ENCODE assay signal across 8 cellular contexts in the genomic region with DNA sequence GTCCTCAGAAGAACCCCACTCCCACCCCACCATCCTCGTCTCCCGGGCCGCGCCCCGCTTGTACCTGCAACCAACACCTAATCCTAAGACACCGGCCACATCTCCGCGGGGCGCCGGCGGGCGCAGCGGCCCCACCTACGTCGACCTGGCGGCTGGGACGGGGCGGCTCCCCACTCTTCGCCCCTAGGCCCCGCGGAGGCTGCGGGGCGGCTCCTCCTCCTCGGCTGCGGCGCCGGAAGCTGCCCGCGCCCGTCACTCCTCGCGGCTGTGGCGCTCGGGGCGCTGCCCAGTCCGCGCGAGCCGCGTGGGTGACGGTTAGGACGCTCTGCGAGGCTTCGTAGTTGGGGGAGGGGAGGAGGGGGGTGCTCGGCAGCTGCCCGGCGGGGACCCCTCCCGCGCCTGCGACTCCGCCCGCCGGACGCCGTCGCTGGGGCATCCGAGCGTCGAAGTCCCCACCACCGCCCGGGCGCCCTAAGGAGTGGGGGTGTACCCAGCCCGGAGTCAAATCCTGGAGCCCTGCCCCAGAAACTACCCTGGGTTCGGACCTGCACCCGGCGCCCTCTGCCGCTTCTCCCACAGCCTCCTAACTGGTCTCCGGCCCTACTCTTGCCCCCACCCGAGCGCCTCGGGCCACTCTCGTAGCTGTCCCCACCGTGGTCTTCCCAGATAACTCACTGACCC. TPM values are rescaled to one million over a fixed set of nuclear protein-coding genes. Genes with fewer than 3 reads are reported as not detected.
DNase-seq lines count a peak whose midpoint lies in the region; ATAC-seq, FAIRE-seq and TF ChIP-seq lines count a peak whose summit lies in the region.

A gene (minus strand): TSS at position 241 of the 681 bp plus-strand sequence. CDS start 17,934 bp downstream, outside the sequence.

- H3K27ac ChIP-seq in foreskin keratinocyte, result no peak within 1 kb of the TSS
- H3K27ac ChIP-seq in sigmoid colon, result peak within 1 kb of the TSS in 3 of 4 donors; percentile 4 to 47 (median 24)
- H3K27ac ChIP-seq in A673 (ENCODE audit: low read depth, low read length, poor library complexity, severe bottlenecking), result no peak within 1 kb of the TSS

- 5 to 8% methylated on average over 73 of the region's 73 CpGs for WGBS in sigmoid colon, 2 donors

- FAIRE-seq in D721Med (lab: Jason Lieb, UNC), result no peak

- no peak for TF ChIP-seq POLR2A in sigmoid colon (IDR thresholded peaks at IDR 0.05)

- H3K36me3 ChIP-seq in sigmoid colon (no peaks in the 10 kb centered on the region), A673 (ENCODE audit: insufficient read depth, low read length, poor library complexity, severe bottlenecking) (no peaks in the 10 kb centered on the region)

- DNase-seq in EL, result peak; percentile 20
- no peak for DNase-seq in WTC11 (ENCODE audit: low spot score)
- no peak for DNase-seq in foreskin keratinocyte
- DNase-seq in sigmoid colon, result no peak
- no peak for DNase-seq in D721Med (ENCODE audit: insufficient read length, low spot score)
- DNase-seq in SHP77 treated with DMSO at 0.1 percent for 48 hours (lab: John Stamatoyannopoulos, UW), result no peak
- no peak for DNase-seq in A673 (ENCODE audit: low spot score)
- DNase-seq in superior temporal gyrus (ENCODE audit: extremely low spot score), result no peak

- H3K27me3 ChIP-seq in foreskin keratinocyte (peaks cover 13% of the 10 kb centered on the region), sigmoid colon (peaks cover 0 to 3% (median 0%) of the 10 kb centered on the region in 3 donors), A673 (replicated peaks; ENCODE audit: insufficient read depth, low read depth, low read length, poor library complexity) (no peaks in the 10 kb centered on the region)

- ATAC-seq in WTC11 (no peak), foreskin keratinocyte (peak; percentile 82)

- intact Hi-C loops in sigmoid colon (cut with DNase I) (loop anchor here (2.0 to 10.0 kb wide), 2 partner anchors 116 to 240 kb away; a partner anchor contains a TSS), A673 (cut with micrococcal nuclease; ENCODE audit: unreplicated experiment) (no loop called here)

- H3K4me3 Mint-ChIP-seq in WTC11, result peak within 1 kb of the TSS; percentile 50

- H3K4me1 ChIP-seq in foreskin keratinocyte (no peaks in the 10 kb centered on the region), sigmoid colon (peaks cover 0 to 17% (median 14%) of the 10 kb centered on the region in 4 donors), A673 (ENCODE audit: insufficient read depth, low read length, poor library complexity, severe bottlenecking) (no peaks in the 10 kb centered on the region)

- no peaks in the 10 kb centered on the region for H3K9me3 ChIP-seq in sigmoid colon
- no peaks in the 10 kb centered on the region for H3K9me3 ChIP-seq in A673 (ENCODE audit: low read depth, low read length, poor library complexity, severe bottlenecking)

- no peak for TF ChIP-seq CTCF in WTC11 (IDR thresholded peaks at IDR 0.05)
- TF ChIP-seq CTCF in foreskin keratinocyte (conservative IDR thresholded peaks at IDR 0.05), result no peak
- TF ChIP-seq CTCF in sigmoid colon (IDR thresholded peaks at IDR 0.05), result no peak
- no peak for TF ChIP-seq CTCF in D721Med (IDR thresholded peaks at IDR 0.05; ENCODE audit: insufficient read depth, missing control alignments)
- TF ChIP-seq CTCF in A673 (conservative IDR thresholded peaks at IDR 0.05; ENCODE audit: low read depth, low read length), result no peak

- no peak for TF ChIP-seq EP300 in sigmoid colon (IDR thresholded peaks at IDR 0.05)

- CTCF ChIA-PET in WTC11 (lab: Charles Lee) (interaction anchor here (0.8 to 1.5 kb wide), 4 partner anchors 43 to 381 kb away, joined by 3 to 5 read pairs (median 4); no protein-coding TSS in a partner anchor), A673 (lab: Charles Lee) (no interaction called here)

- H3K27me3 Mint-ChIP-seq in WTC11 (ENCODE audit: low read depth), result peaks cover 12% of the 10 kb centered on the region

- peaks cover 24% of the 10 kb centered on the region for H3K9me3 Mint-ChIP-seq in WTC11

- H3K4me1 Mint-ChIP-seq in WTC11, result peaks cover 12% of the 10 kb centered on the region

- peak within 1 kb of the TSS; percentile 36 to 59 (median 57) for H3K4me3 ChIP-seq in sigmoid colon
- no peak within 1 kb of the TSS for H3K4me3 ChIP-seq in A673 (ENCODE audit: low read depth, low read length, poor library complexity, severe bottlenecking)

- BruUV-seq in A673 (replicated peaks; lab: Mats Ljungman, UMichigan), result no TSS peak

- POLR2A ChIA-PET in WTC11 (lab: Charles Lee), result no interaction called here
- POLR2A ChIA-PET in A673 (lab: Charles Lee; ENCODE audit: low non-redundant PET), result no interaction called here

- no peak within 1 kb of the TSS for H3K27ac Mint-ChIP-seq in WTC11

- H3K36me3 Mint-ChIP-seq in WTC11, result peaks cover 12% of the 10 kb centered on the region

TF ChIP-seq in WTC11, 78 proteins besides CTCF, POLR2A, EP300 and RAD21:
- TF ChIP-seq, protein P1, sequence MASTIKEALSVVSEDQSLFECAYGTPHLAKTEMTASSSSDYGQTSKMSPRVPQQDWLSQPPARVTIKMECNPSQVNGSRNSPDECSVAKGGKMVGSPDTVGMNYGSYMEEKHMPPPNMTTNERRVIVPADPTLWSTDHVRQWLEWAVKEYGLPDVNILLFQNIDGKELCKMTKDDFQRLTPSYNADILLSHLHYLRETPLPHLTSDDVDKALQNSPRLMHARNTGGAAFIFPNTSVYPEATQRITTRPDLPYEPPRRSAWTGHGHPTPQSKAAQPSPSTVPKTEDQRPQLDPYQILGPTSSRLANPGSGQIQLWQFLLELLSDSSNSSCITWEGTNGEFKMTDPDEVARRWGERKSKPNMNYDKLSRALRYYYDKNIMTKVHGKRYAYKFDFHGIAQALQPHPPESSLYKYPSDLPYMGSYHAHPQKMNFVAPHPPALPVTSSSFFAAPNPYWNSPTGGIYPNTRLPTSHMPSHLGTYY (CRISPR knock-in tag; IDR thresholded peaks at IDR 0.05), result no peak
- TF ChIP-seq TCF7 (CRISPR knock-in tag; IDR thresholded peaks at IDR 0.05; ENCODE audit: low read depth), result no peak

RNA-seq across cellular contexts. Expression of the gene that starts here (rescaled TPM):
- total RNA-seq in WTC11 (2021) (0.05 to 0.15 TPM (median 0.07 TPM) in 3 replicates), foreskin keratinocyte (not detected in 2 replicates), sigmoid colon (1 to 10 TPM in 1 of 4 donors, under 1 TPM in 2, not detected in 1; 0.41 to 1.7 (median 0.82) TPM), A673 (2021) (not detected in 2 replicates)
- polyA plus RNA-seq in foreskin keratinocyte (not detected in 2 replicates), sigmoid colon (under 1 TPM in 1 of 3 donors, not detected in 2; 0.12 TPM)

Comparison
In these comparisons a context has a peak if more than half of its experiments do, and no peak if none do; other contexts are left out.
1. Peak in ATAC-seq in foreskin keratinocyte; RNA of the gene not detected or under 1 TPM.
2. H3K27ac ChIP-seq: peak in sigmoid colon (3 of 4); none in foreskin keratinocyte (single experiment) and A673 (single experiment).